In the genomic region with DNA sequence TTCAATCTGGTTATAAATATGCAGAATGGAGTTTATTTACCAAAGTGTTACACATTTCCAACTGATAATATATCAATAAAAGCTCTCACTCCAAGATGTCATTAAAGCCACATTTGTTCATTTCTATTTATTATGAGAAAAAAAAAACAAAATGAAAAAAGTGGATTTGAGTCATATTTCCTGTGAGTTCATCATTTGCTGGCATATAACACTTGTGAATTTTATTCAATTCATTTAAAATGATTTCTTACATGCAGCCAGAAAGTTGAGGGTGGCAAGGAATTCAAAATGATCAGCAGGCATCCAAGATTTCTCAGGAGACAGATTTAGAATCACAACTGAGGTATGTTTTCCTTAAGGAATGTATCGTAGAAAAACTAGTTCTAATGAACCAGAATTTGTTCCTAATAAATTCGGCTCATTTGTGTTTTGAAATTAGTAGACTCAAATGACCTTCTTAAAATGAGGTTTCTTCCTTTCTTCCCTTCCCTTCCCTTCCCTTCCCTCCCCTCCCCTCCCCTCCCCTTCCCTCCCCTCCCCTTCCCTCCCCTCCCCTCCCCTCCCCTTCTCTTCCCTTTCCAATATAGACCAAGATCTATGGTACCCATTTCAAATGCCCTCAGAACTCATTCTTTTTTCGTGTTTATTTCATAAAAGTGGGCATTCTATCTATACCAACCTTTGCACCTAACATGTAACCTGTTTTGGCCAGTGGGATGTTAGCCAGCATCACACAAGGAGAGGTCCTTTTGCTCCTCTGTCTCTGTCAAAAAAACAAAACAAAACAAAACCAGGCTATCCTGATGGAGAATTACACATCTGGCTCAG, we compare ENCODE assay signal across 25 cellular contexts.
"Had no signal": no experiment of that assay in that cellular context is flagged by ENCODE, and none has a peak within 500 bp of the region (broad histone marks: within the 10 kb centered on the region; RNA-seq: fewer than 3 reads in every experiment).

No MANE protein-coding gene starts in this region.

- H3K9ac ChIP-seq: KMS-11 had no signal

- H3K4me1 Mint-ChIP-seq: activated B cell treated with CpG ODN at 0.5 μM for 24 hours; activated CD4-positive, alpha-beta T cell treated with anti-CD3 and anti-CD28 coated beads, Interleukin-2, amount 10 ng/mL, durations not matched to agents 7 days and 5 days; activated naive CD8-positive, alpha-beta T cell treated with anti-CD3 and anti-CD28 coated beads, Interleukin-2, amount 10 ng/mL, durations not matched to agents 7 days and 5 days had no signal

- H3K9me3 Mint-ChIP-seq: activated B cell treated with CpG ODN at 0.5 μM for 24 hours; activated CD4-positive, alpha-beta memory T cell treated with anti-CD3 and anti-CD28 coated beads for 36 hours; activated naive CD8-positive, alpha-beta T cell treated with anti-CD3 and anti-CD28 coated beads, Interleukin-2, amount 10 ng/mL, durations not matched to agents 7 days and 5 days had no signal

- H3K27me3 Mint-ChIP-seq: activated CD4-positive, alpha-beta memory T cell treated with anti-CD3 and anti-CD28 coated beads for 36 hours; activated CD4-positive, alpha-beta T cell treated with anti-CD3 and anti-CD28 coated beads, Interleukin-2, amount 10 ng/mL, durations not matched to agents 7 days and 5 days had no signal

- H3K27ac Mint-ChIP-seq: activated B cell treated with CpG ODN at 0.5 μM for 24 hours; activated CD4-positive, alpha-beta memory T cell treated with anti-CD3 and anti-CD28 coated beads for 36 hours; activated CD4-positive, alpha-beta T cell treated with anti-CD3 and anti-CD28 coated beads, Interleukin-2, amount 10 ng/mL, durations not matched to agents 7 days and 5 days; activated naive CD8-positive, alpha-beta T cell treated with anti-CD3 and anti-CD28 coated beads, Interleukin-2, amount 10 ng/mL, durations not matched to agents 7 days and 5 days; activated T-helper 17 cell treated with anti-CD3 and anti-CD28 coated beads, Interleukin-2, amount 50 U/mL, for 72 hours; T-helper 17 cell had no signal

- H3K4me1 ChIP-seq: adrenal gland had no signal

- H3K4me3 ChIP-seq: adrenal gland, MG63, PC-9 had no signal

- H2AFZ ChIP-seq: PC-9 had no signal

- H3K4me2 ChIP-seq: KMS-11, PC-9 had no signal

- H3K4me3 Mint-ChIP-seq: activated B cell treated with CpG ODN at 0.5 μM for 24 hours; activated CD4-positive, alpha-beta memory T cell treated with anti-CD3 and anti-CD28 coated beads for 36 hours; activated CD4-positive, alpha-beta T cell treated with anti-CD3 and anti-CD28 coated beads, Interleukin-2, amount 10 ng/mL, durations not matched to agents 7 days and 5 days; activated naive CD8-positive, alpha-beta T cell treated with anti-CD3 and anti-CD28 coated beads, Interleukin-2, amount 10 ng/mL, durations not matched to agents 7 days and 5 days; activated T-helper 17 cell treated with anti-CD3 and anti-CD28 coated beads, Interleukin-2, amount 50 U/mL, for 72 hours; T-helper 17 cell had no signal

- H3K9me3 ChIP-seq: adrenal gland had no signal

- FAIRE-seq: bronchial epithelial cell had no signal

- H3K36me3 ChIP-seq: adrenal gland, MG63 had no signal

- H3K27ac ChIP-seq: adrenal gland, KMS-11, PC-9 had no signal

- DNase-seq: activated B cell treated with CpG ODN at 0.5 μM for 24 hours; activated CD4-positive, alpha-beta memory T cell treated with anti-CD3 and anti-CD28 coated beads for 36 hours; activated CD4-positive, alpha-beta T cell treated with anti-CD3 and anti-CD28 coated beads, Interleukin-2, amount 10 ng/mL, durations not matched to agents 7 days and 5 days; activated CD8-positive, alpha-beta memory T cell treated with anti-CD3 and anti-CD28 coated beads for 24 hours; activated gamma-delta T cell; activated naive CD4-positive, alpha-beta T cell treated with anti-CD3 and anti-CD28 coated beads, Interleukin-2, amount 50 U/mL, for 16 hours; activated naive CD8-positive, alpha-beta T cell treated with anti-CD3 and anti-CD28 coated beads, Interleukin-2, amount 10 ng/mL, durations not matched to agents 7 days and 5 days; activated T-cell treated with anti-CD3 and anti-CD28 coated beads, Interleukin-2, amount 50 U/mL, for 48 hours; adrenal gland; anterior cingulate cortex; central memory CD4-positive, alpha-beta T cell; MG63; MV-4-11; NCI-H1092 treated with DMSO at 0.1 percent for 48 hours; NCI-H1417 treated with DMSO at 0.1 percent for 48 hours; NCI-H1694; NCI-H2029 treated with DMSO at 0.1 percent for 48 hours; NCI-H446; SIG-M5; T-helper 17 cell; T-helper 9 cell had no signal

- H3K36me3 Mint-ChIP-seq: activated CD4-positive, alpha-beta memory T cell treated with anti-CD3 and anti-CD28 coated beads for 36 hours; activated naive CD8-positive, alpha-beta T cell treated with anti-CD3 and anti-CD28 coated beads, Interleukin-2, amount 10 ng/mL, durations not matched to agents 7 days and 5 days had no signal
